8 cellular contexts compared by ENCODE assay signal in genomic region chr5:78591972-78592700, GRCh38. TPM values are rescaled to one million over a fixed set of nuclear protein-coding genes. Genes with fewer than 3 reads are reported as not detected.
A peak's percentile ranks its signal among the peaks of the same experiment; 100 is the strongest.
DNase-seq lines count a peak whose midpoint lies in the region; ATAC-seq and TF ChIP-seq lines count a peak whose summit lies in the region.

No MANE protein-coding gene starts in this region.

- no peak for TF ChIP-seq CTCF in natural killer cell (IDR thresholded peaks at IDR 0.05)
- peak; percentile 19 for TF ChIP-seq CTCF in choroid plexus epithelial cell (conservative IDR thresholded peaks at IDR 0.05; ENCODE audit: low read depth, low read length)

- H3K27me3 Mint-ChIP-seq in natural killer cell treated with Interleukin-12 subunit alpha and Interleukin-12 subunit beta and Interleukin-15 and Interleukin-18, amount 100 ng/mL, for 72 hours, result peaks cover 13 to 31% of the 10 kb centered on the region in 2 donors
- H3K27me3 Mint-ChIP-seq in natural killer cell (ENCODE audit: low read depth in 2 of 2), result peaks cover 9 to 36% of the 10 kb centered on the region in 2 donors

- no peaks in the 10 kb centered on the region for H3K36me3 Mint-ChIP-seq in natural killer cell treated with Interleukin-12 subunit alpha and Interleukin-12 subunit beta and Interleukin-15 and Interleukin-18, amount 100 ng/mL, for 72 hours
- H3K36me3 Mint-ChIP-seq in natural killer cell, result no peaks in the 10 kb centered on the region

- no peak for ATAC-seq in natural killer cell treated with Interleukin-12 subunit alpha and Interleukin-12 subunit beta and Interleukin-15 and Interleukin-18, amount 100 ng/mL, for 72 hours
- ATAC-seq in natural killer cell (no peak), HG03159 (IDR thresholded peaks at IDR 0.05; ENCODE audit: unreplicated experiment) (peak; percentile 69)

- intact Hi-C loops in natural killer cell (cut with micrococcal nuclease), result no loop called here

- no peak for DNase-seq in natural killer cell treated with Interleukin-12 subunit alpha and Interleukin-12 subunit beta and Interleukin-15 and Interleukin-18, amount 100 ng/mL, for 72 hours (ENCODE audit: low spot score)
- DNase-seq in natural killer cell, result no peak
- peak; percentile 51 for DNase-seq in choroid plexus epithelial cell (ENCODE audit: low read depth)
- no peak for DNase-seq in ecto neural progenitor cell (ENCODE audit: low spot score)
- DNase-seq in DMS 273 (lab: John Stamatoyannopoulos, UW; ENCODE audit: unreplicated experiment), result no peak
- DNase-seq in stimulated activated naive CD4-positive, alpha-beta T cell treated with Interleukin-2 at 50 U/mL for 16 hours (lab: John Stamatoyannopoulos, UW), result no peak
- no peak for DNase-seq in activated CD8-positive, alpha-beta memory T cell treated with anti-CD3 and anti-CD28 coated beads, Interleukin-2, amount 50 U/mL, for 48 hours

- H3K27ac Mint-ChIP-seq in natural killer cell treated with Interleukin-12 subunit alpha and Interleukin-12 subunit beta and Interleukin-15 and Interleukin-18, amount 100 ng/mL, for 72 hours, result no peak overlapping the region
- H3K27ac Mint-ChIP-seq in natural killer cell, result no peak overlapping the region

- H3K4me3 Mint-ChIP-seq in natural killer cell treated with Interleukin-12 subunit alpha and Interleukin-12 subunit beta and Interleukin-15 and Interleukin-18, amount 100 ng/mL, for 72 hours, result peak overlapping the region; percentile 1
- no peak overlapping the region for H3K4me3 Mint-ChIP-seq in natural killer cell

- H3K4me1 Mint-ChIP-seq in natural killer cell treated with Interleukin-12 subunit alpha and Interleukin-12 subunit beta and Interleukin-15 and Interleukin-18, amount 100 ng/mL, for 72 hours (ENCODE audit: low read depth in 2 of 2), result no peaks in the 10 kb centered on the region
- H3K4me1 Mint-ChIP-seq in natural killer cell, result no peaks in the 10 kb centered on the region

- no peak overlapping the region for H3K4me3 ChIP-seq in choroid plexus epithelial cell (ENCODE audit: low read depth, low read length)

- no peaks in the 10 kb centered on the region for H3K9me3 Mint-ChIP-seq in natural killer cell treated with Interleukin-12 subunit alpha and Interleukin-12 subunit beta and Interleukin-15 and Interleukin-18, amount 100 ng/mL, for 72 hours
- H3K9me3 Mint-ChIP-seq in natural killer cell, result no peaks in the 10 kb centered on the region

RNA-seq across cellular contexts. Expression of gene LHFPL2, which starts 56.4 kb away (rescaled TPM):
- total RNA-seq in natural killer cell treated with Interleukin-12 subunit alpha and Interleukin-12 subunit beta and Interleukin-15 and Interleukin-18, amount 100 ng/mL, for 72 hours, result 1 to 10 TPM in 1 of 2 donors, under 1 TPM in 1; 0.45 to 1.8 TPM
- 1 to 10 TPM in 1 of 3 donors, under 1 TPM in 2; 0.85 to 1.9 (median 1.00) TPM for total RNA-seq in natural killer cell
